25 cellular contexts compared by ENCODE assay signal in genomic region chr14:50377671-50378070, GRCh38.
"Had no signal": no experiment of that assay in that cellular context is flagged by ENCODE, and none has a peak within 500 bp of the region (broad histone marks: within the 10 kb centered on the region; RNA-seq: fewer than 3 reads in every experiment).

No MANE protein-coding gene starts in this region.

- H3K4me3 Mint-ChIP-seq: mesothelial cell of epicardium; naive B cell; natural killer cell treated with Interleukin-12 subunit alpha and Interleukin-12 subunit beta and Interleukin-15 and Interleukin-18, amount 100 ng/mL, for 72 hours; stimulated activated effector memory CD8-positive, alpha-beta T cell treated with anti-CD3 and anti-CD28 coated beads, Interleukin-12 subunit alpha, Interleukin-12 subunit beta, amount 100 ng/mL, for 72 hours; type B pancreatic cell had no signal

- H3K27me3 ChIP-seq: esophagus squamous epithelium, neutrophil, right atrium auricular region, stomach, thyroid gland had no signal

- H3K9ac ChIP-seq: parathyroid adenoma had no signal

- H3K79me2 ChIP-seq: parathyroid adenoma had no signal

- H3K36me3 ChIP-seq: esophagus squamous epithelium, neutrophil, prostate gland, right atrium auricular region, stomach, thyroid gland had no signal

- DNase-seq: dermis blood vessel endothelial cell; effector memory CD4-positive, alpha-beta T cell; erythroblast; esophagus squamous epithelium; foreskin melanocyte; mesenchymal stem cell; mucosa of descending colon; naive B cell; stimulated activated CD4-positive, alpha-beta T cell treated with anti-CD3 and anti-CD28 coated beads, Interleukin-12 subunit alpha, Interleukin-12 subunit beta, amount 100 ng/mL, for 4 hours; stimulated activated CD4-positive, alpha-beta T cell treated with anti-CD3 and anti-CD28 coated beads, Interleukin-1b, Interleukin-23, amount 100 ng/mL, for 48 hours; stimulated activated CD4-positive, alpha-beta T cell treated with anti-CD3 and anti-CD28 coated beads, Interleukin-4, amount 100 ng/mL, for 24 hours; stimulated activated naive CD4-positive, alpha-beta T cell treated with Interleukin-2 at 50 U/mL for 16 hours; stomach; thyroid gland had no signal

- H3K4me3 ChIP-seq: coronary artery, esophagus squamous epithelium, mucosa of descending colon, prostate gland, right atrium auricular region, smooth muscle cell, stomach, thyroid gland had no signal

- H3K27ac ChIP-seq: coronary artery, esophagus squamous epithelium, neutrophil, parathyroid adenoma, prostate gland, right atrium auricular region, stomach, thyroid gland had no signal

- H3K9me3 Mint-ChIP-seq: mesothelial cell of epicardium; naive B cell; natural killer cell treated with Interleukin-12 subunit alpha and Interleukin-12 subunit beta and Interleukin-15 and Interleukin-18, amount 100 ng/mL, for 72 hours; stimulated activated effector memory CD8-positive, alpha-beta T cell treated with anti-CD3 and anti-CD28 coated beads, Interleukin-12 subunit alpha, Interleukin-12 subunit beta, amount 100 ng/mL, for 72 hours; type B pancreatic cell had no signal

- ATAC-seq: natural killer cell treated with Interleukin-12 subunit alpha and Interleukin-12 subunit beta and Interleukin-15 and Interleukin-18, amount 100 ng/mL, for 72 hours; sciatic nerve; stimulated activated effector memory CD8-positive, alpha-beta T cell treated with anti-CD3 and anti-CD28 coated beads, Interleukin-12 subunit alpha, Interleukin-12 subunit beta, amount 100 ng/mL, for 72 hours had no signal

- H3K4me1 ChIP-seq: esophagus squamous epithelium, parathyroid adenoma, prostate gland, right atrium auricular region, stomach, thyroid gland had no signal

- H3K27ac Mint-ChIP-seq: mesothelial cell of epicardium; natural killer cell treated with Interleukin-12 subunit alpha and Interleukin-12 subunit beta and Interleukin-15 and Interleukin-18, amount 100 ng/mL, for 72 hours; stimulated activated effector memory CD8-positive, alpha-beta T cell treated with anti-CD3 and anti-CD28 coated beads, Interleukin-12 subunit alpha, Interleukin-12 subunit beta, amount 100 ng/mL, for 72 hours; type B pancreatic cell had no signal

- H3K9me3 ChIP-seq: esophagus squamous epithelium, mucosa of descending colon, neutrophil, prostate gland, right atrium auricular region, stomach, thyroid gland had no signal

- H3K4me1 Mint-ChIP-seq: mesothelial cell of epicardium; stimulated activated effector memory CD8-positive, alpha-beta T cell treated with anti-CD3 and anti-CD28 coated beads, Interleukin-12 subunit alpha, Interleukin-12 subunit beta, amount 100 ng/mL, for 72 hours had no signal

- H3K27me3 Mint-ChIP-seq: naive B cell; natural killer cell treated with Interleukin-12 subunit alpha and Interleukin-12 subunit beta and Interleukin-15 and Interleukin-18, amount 100 ng/mL, for 72 hours; type B pancreatic cell had no signal

- H2AFZ ChIP-seq: parathyroid adenoma had no signal

- H3K36me3 Mint-ChIP-seq: mesothelial cell of epicardium; naive B cell; natural killer cell treated with Interleukin-12 subunit alpha and Interleukin-12 subunit beta and Interleukin-15 and Interleukin-18, amount 100 ng/mL, for 72 hours; stimulated activated effector memory CD8-positive, alpha-beta T cell treated with anti-CD3 and anti-CD28 coated beads, Interleukin-12 subunit alpha, Interleukin-12 subunit beta, amount 100 ng/mL, for 72 hours; type B pancreatic cell had no signal

- H3K4me2 ChIP-seq: smooth muscle cell had no signal
